8 cellular contexts compared by ENCODE assay signal in the genomic region with DNA sequence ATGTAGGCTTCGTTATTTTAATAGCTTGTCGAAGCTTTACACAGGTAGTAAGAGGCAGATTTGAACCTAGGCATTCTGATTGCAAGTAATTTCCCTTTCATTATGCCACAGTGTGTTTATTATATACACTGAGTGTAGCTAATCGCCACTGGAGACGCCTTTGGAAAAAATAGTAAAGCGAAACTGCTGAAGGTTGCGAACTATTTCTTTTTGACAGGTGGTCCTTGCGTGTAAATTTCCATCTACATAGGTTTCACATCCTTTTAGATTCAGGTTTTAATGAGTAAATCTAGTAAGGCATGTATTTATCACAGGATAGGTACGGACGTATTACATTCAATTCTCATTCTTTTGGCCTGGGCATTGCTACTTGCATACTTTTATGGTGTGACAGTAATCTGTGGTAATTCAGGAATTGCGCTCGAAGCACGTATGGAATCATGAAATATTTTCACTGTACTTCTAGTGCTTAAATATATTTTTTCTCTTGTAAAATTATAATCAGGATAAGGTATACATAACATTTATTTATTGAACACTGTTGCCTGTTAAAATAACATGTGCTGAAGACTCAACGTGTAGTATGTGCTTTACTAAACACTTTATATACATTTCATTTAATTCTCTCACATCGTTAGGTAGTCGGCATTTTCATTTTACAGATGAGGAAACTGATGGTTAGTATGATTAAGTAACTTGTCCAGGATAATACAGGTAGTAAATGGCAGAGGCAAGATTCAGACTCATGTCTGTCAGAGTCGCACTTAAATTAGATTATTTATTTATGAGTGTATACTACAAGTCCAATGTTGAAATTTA. TPM values are rescaled to one million over a fixed set of nuclear protein-coding genes. Genes with fewer than 3 reads are reported as not detected.
A peak's percentile ranks its signal among the peaks of the same experiment; 100 is the strongest.
DNase-seq lines count a peak whose midpoint lies in the region; ATAC-seq, FAIRE-seq and TF ChIP-seq lines count a peak whose summit lies in the region.

No MANE protein-coding gene starts in this region.

- DNase-seq in ACHN (peak; percentile 27), GM12865 (ENCODE audit: low read depth) (peak; percentile 67), NCI-H146 (lab: John Stamatoyannopoulos, UW) (peak; percentile 37), astrocyte (ENCODE audit: low read depth) (peak; percentile 76), upper lobe of right lung (no peak), GM03348 (ENCODE audit: low spot score) (no peak), pons (ENCODE audit: low spot score) (no peak)

- 28% methylated on average over 16 of the region's 16 CpGs for WGBS in liver

- H3K4me1 ChIP-seq in astrocyte (ENCODE audit: insufficient read depth, low read length) (peaks cover 21% of the 10 kb centered on the region), liver (ENCODE audit: control insufficient read depth in 4 of 4, insufficient read depth in 4 of 4, low read length in 3 of 4) (peaks cover 0 to 22% (median 9%) of the 10 kb centered on the region in 4 donors), upper lobe of right lung (peaks cover 35% of the 10 kb centered on the region)

- no peaks in the 10 kb centered on the region for H3K36me3 Mint-ChIP-seq in astrocyte (ENCODE audit: low read depth, unreplicated experiment)

- TF ChIP-seq RAD21 in liver (IDR thresholded peaks at IDR 0.05), result no peak

- no peaks in the 10 kb centered on the region for H3K27me3 ChIP-seq in astrocyte (ENCODE audit: insufficient read depth, low read length)
- no peaks in the 10 kb centered on the region for H3K27me3 ChIP-seq in liver (ENCODE audit: control insufficient read depth in 4 of 4, insufficient read depth in 4 of 4, low read length in 3 of 4)
- H3K27me3 ChIP-seq in upper lobe of right lung, result no peaks in the 10 kb centered on the region

- peak overlapping the region; percentile 67 for H3K4me3 ChIP-seq in GM12865 (ENCODE audit: low read depth, low read length)
- peak overlapping the region; percentile 93 for H3K4me3 ChIP-seq in astrocyte (ENCODE audit: insufficient read depth, low read depth, low read length)
- peak overlapping the region; percentile 60 to 87 (median 63) for H3K4me3 ChIP-seq in liver (ENCODE audit: low read depth in 1 of 3, low read length in 3 of 3)
- H3K4me3 ChIP-seq in upper lobe of right lung, result peak overlapping the region; percentile 79

- H2AFZ ChIP-seq in astrocyte (ENCODE audit: low read depth, low read length), result no peak overlapping the region

- H3K27me3 Mint-ChIP-seq in astrocyte (ENCODE audit: low read depth, unreplicated experiment), result no peaks in the 10 kb centered on the region

- peak overlapping the region; percentile 100 for H3K4me3 Mint-ChIP-seq in astrocyte (ENCODE audit: unreplicated experiment)

- peaks cover 74% of the 10 kb centered on the region for H3K79me2 ChIP-seq in astrocyte (ENCODE audit: insufficient read depth, low read length)

- H3K4me1 Mint-ChIP-seq in astrocyte (ENCODE audit: low read depth, unreplicated experiment), result peaks cover 29% of the 10 kb centered on the region

- H3K9me3 Mint-ChIP-seq in astrocyte (ENCODE audit: unreplicated experiment), result no peaks in the 10 kb centered on the region

- H3K9me3 ChIP-seq in astrocyte (ENCODE audit: insufficient read depth, low read depth, low read length) (no peaks in the 10 kb centered on the region), liver (ENCODE audit: control insufficient read depth in 4 of 4, low read length in 3 of 4) (no peaks in the 10 kb centered on the region), upper lobe of right lung (no peaks in the 10 kb centered on the region)

- FAIRE-seq in astrocyte (lab: Jason Lieb, UNC), result no peak

- H3K4me2 ChIP-seq in astrocyte (ENCODE audit: low read length), result peak overlapping the region; percentile 98

- intact Hi-C loops in upper lobe of right lung (cut with DNase I), result no loop called here

- peaks cover 53% of the 10 kb centered on the region for H4K20me1 ChIP-seq in astrocyte (ENCODE audit: insufficient read depth, low read length)

- H3K27ac ChIP-seq in astrocyte (ENCODE audit: low read depth, low read length) (peak overlapping the region; percentile 96), liver (ENCODE audit: low read depth in 1 of 2, low read length in 2 of 2) (peak overlapping the region; percentile 95 to 99), upper lobe of right lung (peak overlapping the region; percentile 98)

- TF ChIP-seq CTCF in GM12865 (IDR thresholded peaks at IDR 0.05; ENCODE audit: insufficient read depth, low read depth, low read length, missing control alignments), result no peak
- TF ChIP-seq CTCF in astrocyte (IDR thresholded peaks at IDR 0.05; ENCODE audit: insufficient read depth, low read depth, low read length), result no peak
- TF ChIP-seq CTCF in liver (IDR thresholded peaks at IDR 0.05; ENCODE audit: low read depth, low read length, missing input control), result no peak
- TF ChIP-seq CTCF in upper lobe of right lung (IDR thresholded peaks at IDR 0.05), result no peak

- in situ Hi-C loops in ACHN (cut with HindIII; ENCODE audit: low pct_ligation_motif_present, low pct_unique_long_range_greater_than_20kb, low sequenced_read_pairs), result no loop called here

- no peaks in the 10 kb centered on the region for H3K36me3 ChIP-seq in astrocyte (ENCODE audit: insufficient read depth, low read length)
- no peaks in the 10 kb centered on the region for H3K36me3 ChIP-seq in liver (ENCODE audit: control insufficient read depth in 4 of 4, insufficient read depth in 3 of 4, low read depth in 1 of 4, low read length in 3 of 4)
- no peaks in the 10 kb centered on the region for H3K36me3 ChIP-seq in upper lobe of right lung

- H3K27ac Mint-ChIP-seq in astrocyte (ENCODE audit: unreplicated experiment), result peak overlapping the region; percentile 99

- H3K9ac ChIP-seq in astrocyte (ENCODE audit: low read length), result peak overlapping the region; percentile 97
- peak overlapping the region; percentile 80 to 98 for H3K9ac ChIP-seq in liver (ENCODE audit: low read depth in 1 of 2, low read length in 2 of 2)

- no peak for ATAC-seq in upper lobe of right lung

TF ChIP-seq in liver, 16 proteins besides CTCF, POLR2A, EP300 and RAD21 (continues in another document):
- TF ChIP-seq, protein P1, sequence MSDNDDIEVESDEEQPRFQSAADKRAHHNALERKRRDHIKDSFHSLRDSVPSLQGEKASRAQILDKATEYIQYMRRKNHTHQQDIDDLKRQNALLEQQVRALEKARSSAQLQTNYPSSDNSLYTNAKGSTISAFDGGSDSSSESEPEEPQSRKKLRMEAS (IDR thresholded peaks at IDR 0.05), result no peak
- no peak for TF ChIP-seq FOXA2 (IDR thresholded peaks at IDR 0.05)
- no peak for TF ChIP-seq GABPA (IDR thresholded peaks at IDR 0.05 in 1 of 2, conservative IDR thresholded peaks at IDR 0.05 in 1 of 2)
- no peak for TF ChIP-seq SP1 (IDR thresholded peaks at IDR 0.05)
- TF ChIP-seq, protein P2, sequence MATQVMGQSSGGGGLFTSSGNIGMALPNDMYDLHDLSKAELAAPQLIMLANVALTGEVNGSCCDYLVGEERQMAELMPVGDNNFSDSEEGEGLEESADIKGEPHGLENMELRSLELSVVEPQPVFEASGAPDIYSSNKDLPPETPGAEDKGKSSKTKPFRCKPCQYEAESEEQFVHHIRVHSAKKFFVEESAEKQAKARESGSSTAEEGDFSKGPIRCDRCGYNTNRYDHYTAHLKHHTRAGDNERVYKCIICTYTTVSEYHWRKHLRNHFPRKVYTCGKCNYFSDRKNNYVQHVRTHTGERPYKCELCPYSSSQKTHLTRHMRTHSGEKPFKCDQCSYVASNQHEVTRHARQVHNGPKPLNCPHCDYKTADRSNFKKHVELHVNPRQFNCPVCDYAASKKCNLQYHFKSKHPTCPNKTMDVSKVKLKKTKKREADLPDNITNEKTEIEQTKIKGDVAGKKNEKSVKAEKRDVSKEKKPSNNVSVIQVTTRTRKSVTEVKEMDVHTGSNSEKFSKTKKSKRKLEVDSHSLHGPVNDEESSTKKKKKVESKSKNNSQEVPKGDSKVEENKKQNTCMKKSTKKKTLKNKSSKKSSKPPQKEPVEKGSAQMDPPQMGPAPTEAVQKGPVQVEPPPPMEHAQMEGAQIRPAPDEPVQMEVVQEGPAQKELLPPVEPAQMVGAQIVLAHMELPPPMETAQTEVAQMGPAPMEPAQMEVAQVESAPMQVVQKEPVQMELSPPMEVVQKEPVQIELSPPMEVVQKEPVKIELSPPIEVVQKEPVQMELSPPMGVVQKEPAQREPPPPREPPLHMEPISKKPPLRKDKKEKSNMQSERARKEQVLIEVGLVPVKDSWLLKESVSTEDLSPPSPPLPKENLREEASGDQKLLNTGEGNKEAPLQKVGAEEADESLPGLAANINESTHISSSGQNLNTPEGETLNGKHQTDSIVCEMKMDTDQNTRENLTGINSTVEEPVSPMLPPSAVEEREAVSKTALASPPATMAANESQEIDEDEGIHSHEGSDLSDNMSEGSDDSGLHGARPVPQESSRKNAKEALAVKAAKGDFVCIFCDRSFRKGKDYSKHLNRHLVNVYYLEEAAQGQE (IDR thresholded peaks at IDR 0.05), result no peak
- no peak for TF ChIP-seq RXRA (IDR thresholded peaks at IDR 0.05)
- TF ChIP-seq HNF4A (conservative IDR thresholded peaks at IDR 0.05), result no peak
- TF ChIP-seq YY1 (IDR thresholded peaks at IDR 0.05), result no peak
- TF ChIP-seq HNF4G (IDR thresholded peaks at IDR 0.05), result no peak
- TF ChIP-seq, protein P3, sequence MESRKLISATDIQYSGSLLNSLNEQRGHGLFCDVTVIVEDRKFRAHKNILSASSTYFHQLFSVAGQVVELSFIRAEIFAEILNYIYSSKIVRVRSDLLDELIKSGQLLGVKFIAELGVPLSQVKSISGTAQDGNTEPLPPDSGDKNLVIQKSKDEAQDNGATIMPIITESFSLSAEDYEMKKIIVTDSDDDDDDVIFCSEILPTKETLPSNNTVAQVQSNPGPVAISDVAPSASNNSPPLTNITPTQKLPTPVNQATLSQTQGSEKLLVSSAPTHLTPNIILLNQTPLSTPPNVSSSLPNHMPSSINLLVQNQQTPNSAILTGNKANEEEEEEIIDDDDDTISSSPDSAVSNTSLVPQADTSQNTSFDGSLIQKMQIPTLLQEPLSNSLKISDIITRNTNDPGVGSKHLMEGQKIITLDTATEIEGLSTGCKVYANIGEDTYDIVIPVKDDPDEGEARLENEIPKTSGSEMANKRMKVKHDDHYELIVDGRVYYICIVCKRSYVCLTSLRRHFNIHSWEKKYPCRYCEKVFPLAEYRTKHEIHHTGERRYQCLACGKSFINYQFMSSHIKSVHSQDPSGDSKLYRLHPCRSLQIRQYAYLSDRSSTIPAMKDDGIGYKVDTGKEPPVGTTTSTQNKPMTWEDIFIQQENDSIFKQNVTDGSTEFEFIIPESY (IDR thresholded peaks at IDR 0.05), result no peak
- TF ChIP-seq, protein P4, sequence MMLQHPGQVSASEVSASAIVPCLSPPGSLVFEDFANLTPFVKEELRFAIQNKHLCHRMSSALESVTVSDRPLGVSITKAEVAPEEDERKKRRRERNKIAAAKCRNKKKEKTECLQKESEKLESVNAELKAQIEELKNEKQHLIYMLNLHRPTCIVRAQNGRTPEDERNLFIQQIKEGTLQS (IDR thresholded peaks at IDR 0.05), result no peak
- TF ChIP-seq NR2F2 (IDR thresholded peaks at IDR 0.05), result no peak
- no peak for TF ChIP-seq FOXA1 (IDR thresholded peaks at IDR 0.05)

RNA-seq across cellular contexts. Expression of a gene that starts 1.8 kb away (rescaled TPM):
- total RNA-seq in astrocyte (139 and 142 TPM in 2 replicates), liver (10 to 100 TPM; 64.8 to 77.7 TPM), upper lobe of right lung (150 TPM)
- polyA plus RNA-seq in liver, result 10 to 100 TPM; 20.6 to 60.1 TPM

RNA-seq across cellular contexts. Expression of a gene that starts 47.6 kb away (rescaled TPM):
- total RNA-seq in astrocyte, result 32.6 and 39.7 TPM in 2 replicates
- 10 to 100 TPM in 1 of 2 donors, 1 to 10 TPM in 1; 6.8 to 33.7 TPM for total RNA-seq in liver
- polyA plus RNA-seq in liver, result 10 to 100 TPM; 49.8 to 56.1 TPM
- 21.8 TPM for total RNA-seq in upper lobe of right lung

Comparison
In these comparisons a context has a peak if more than half of its experiments do, and no peak if none do; other contexts are left out.
1. DNase-seq: peak in ACHN (single experiment), GM12865 (single experiment), NCI-H146 (single experiment) and astrocyte (single experiment); none in upper lobe of right lung (single experiment), GM03348 (single experiment) and pons (single experiment).
2. Peak in every context shown above with its lines, with median percentiles within 50 percentile points of each other: H3K4me3 ChIP-seq and H3K27ac ChIP-seq.